8 cellular contexts compared by ENCODE assay signal in the genomic region with DNA sequence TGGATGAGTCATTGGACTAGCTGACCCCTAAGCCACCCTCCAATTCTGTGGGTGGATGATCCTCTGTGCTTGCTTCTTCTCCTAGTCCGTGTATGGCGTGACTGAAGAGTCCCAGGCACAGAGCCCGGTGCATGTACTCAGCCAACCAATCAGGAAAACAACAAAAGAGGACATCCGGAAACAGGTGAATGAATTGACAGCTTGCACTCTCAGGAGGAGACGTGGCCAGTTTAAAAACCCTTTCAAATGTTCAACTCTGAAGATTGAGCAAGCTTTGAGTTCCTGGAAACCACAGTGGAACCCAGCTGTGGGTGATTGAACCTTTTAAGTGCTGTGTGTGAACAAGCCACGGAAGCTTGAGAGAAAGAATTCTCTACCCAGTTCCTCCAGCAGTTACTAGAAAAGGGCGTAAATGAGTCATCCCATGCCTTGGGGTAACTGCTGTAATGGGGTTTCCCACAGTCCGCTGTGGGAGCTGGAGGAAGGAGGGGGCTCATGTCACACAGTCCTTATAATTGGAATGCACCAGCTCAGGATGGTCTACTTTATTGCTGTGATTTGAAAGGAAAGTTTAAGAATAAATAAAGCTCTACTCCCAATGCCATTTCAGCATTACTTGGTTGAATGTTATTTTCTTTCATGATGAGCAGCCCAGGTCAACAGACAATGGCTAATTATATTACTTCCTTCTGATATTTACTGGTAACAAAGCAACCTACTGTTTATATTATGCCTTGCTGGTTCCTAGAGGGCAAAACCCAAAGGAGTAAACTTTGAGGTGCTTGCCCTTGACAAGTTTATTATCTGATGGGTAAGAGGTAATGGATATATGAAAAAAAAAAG.
A peak's percentile ranks its signal among the peaks of the same experiment; 100 is the strongest.
DNase-seq lines count a peak whose midpoint lies in the region; ATAC-seq and TF ChIP-seq lines count a peak whose summit lies in the region.

No MANE protein-coding gene starts in this region.

- H3K36me3 Mint-ChIP-seq in CD4-positive, CD25-positive, alpha-beta regulatory T cell, result no peaks in the 10 kb centered on the region
- H3K36me3 Mint-ChIP-seq in osteocyte (ENCODE audit: unreplicated experiment), result no peaks in the 10 kb centered on the region

- TF ChIP-seq CTCF in osteocyte (IDR thresholded peaks at IDR 0.05), result no peak

- peak overlapping the region; percentile 59 for H3K27ac ChIP-seq in CD4-positive, CD25-positive, alpha-beta regulatory T cell (ENCODE audit: insufficient read depth, low read length, poor library complexity, severe bottlenecking)

- H3K9me3 ChIP-seq in CD4-positive, CD25-positive, alpha-beta regulatory T cell (ENCODE audit: control insufficient read depth in 2 of 2, low read length in 2 of 2), result no peaks in the 10 kb centered on the region

- H3K27me3 ChIP-seq in CD4-positive, CD25-positive, alpha-beta regulatory T cell (ENCODE audit: control insufficient read depth, insufficient read depth, low read length), result no peaks in the 10 kb centered on the region

- H3K4me3 ChIP-seq in CD4-positive, CD25-positive, alpha-beta regulatory T cell (ENCODE audit: low read depth, low read length), result peak overlapping the region; percentile 74

- peaks cover 30% of the 10 kb centered on the region for H3K4me1 ChIP-seq in CD4-positive, CD25-positive, alpha-beta regulatory T cell (ENCODE audit: control insufficient read depth, insufficient read depth, low read length, poor library complexity, severe bottlenecking)

- H3K9me3 Mint-ChIP-seq in CD4-positive, CD25-positive, alpha-beta regulatory T cell, result peaks cover 0 to 3% (median 0%) of the 10 kb centered on the region in 7 donors
- H3K9me3 Mint-ChIP-seq in osteocyte (ENCODE audit: unreplicated experiment), result no peaks in the 10 kb centered on the region

- H3K4me3 Mint-ChIP-seq in CD4-positive, CD25-positive, alpha-beta regulatory T cell, result peak overlapping the region; percentile 68 to 73 (median 70)
- H3K4me3 Mint-ChIP-seq in osteocyte (ENCODE audit: unreplicated experiment), result no peak overlapping the region

- no peaks in the 10 kb centered on the region for H3K27me3 Mint-ChIP-seq in CD4-positive, CD25-positive, alpha-beta regulatory T cell
- H3K27me3 Mint-ChIP-seq in osteocyte (ENCODE audit: unreplicated experiment), result peaks cover 47% of the 10 kb centered on the region

- peaks cover 10 to 62% (median 49%) of the 10 kb centered on the region in 4 donors for H3K4me1 Mint-ChIP-seq in CD4-positive, CD25-positive, alpha-beta regulatory T cell
- peaks cover 24% of the 10 kb centered on the region for H3K4me1 Mint-ChIP-seq in osteocyte (ENCODE audit: unreplicated experiment)

- peak overlapping the region; percentile 39 to 76 (median 70) for H3K27ac Mint-ChIP-seq in CD4-positive, CD25-positive, alpha-beta regulatory T cell
- H3K27ac Mint-ChIP-seq in osteocyte (ENCODE audit: unreplicated experiment), result peak overlapping the region; percentile 52

- peak; percentile 89 for ATAC-seq in CD4-positive, CD25-positive, alpha-beta regulatory T cell (ENCODE audit: low read depth in 2 of 2)
- peak; percentile 84 for ATAC-seq in GM19463 (IDR thresholded peaks at IDR 0.05; ENCODE audit: unreplicated experiment)
- ATAC-seq in HG03521 (IDR thresholded peaks at IDR 0.05; ENCODE audit: unreplicated experiment), result peak; percentile 74

- DNase-seq in CD4-positive, CD25-positive, alpha-beta regulatory T cell, result peak; percentile 9 to 97 (median 19)
- DNase-seq in activated CD4-positive, CD25-positive, alpha-beta regulatory T cell treated with anti-CD3 and anti-CD28 coated beads, Interleukin-2, amount 50 U/mL, for 16 hours (ENCODE audit: low read depth, low spot score), result peak; percentile 37
- DNase-seq in dedifferentiated amniotic fluid mesenchymal stem cell (ENCODE audit: extremely low spot score) (peak; percentile 22), osteocyte (ENCODE audit: extremely low spot score, unreplicated experiment) (no peak), DMS 273 treated with DMSO at 0.1 percent for 48 hours (lab: John Stamatoyannopoulos, UW) (no peak), NCI-H2029 (lab: John Stamatoyannopoulos, UW) (no peak)

- no peaks in the 10 kb centered on the region for H3K36me3 ChIP-seq in CD4-positive, CD25-positive, alpha-beta regulatory T cell (ENCODE audit: control insufficient read depth, insufficient read depth, low read length)

Comparison
In these comparisons a context has a peak if more than half of its experiments do, and no peak if none do; other contexts are left out.
1. DNase-seq: peak in CD4-positive, CD25-positive, alpha-beta regulatory T cell (3 of 3), activated CD4-positive, CD25-positive, alpha-beta regulatory T cell treated with anti-CD3 and anti-CD28 coated beads, Interleukin-2, amount 50 U/mL, for 16 hours (single experiment) and dedifferentiated amniotic fluid mesenchymal stem cell (single experiment); none in osteocyte (single experiment), DMS 273 treated with DMSO at 0.1 percent for 48 hours (single experiment) and NCI-H2029 (single experiment).
2. Peak in every context shown above with its lines, with median percentiles within 50 percentile points of each other: ATAC-seq.